ENCODE assay signal across 8 cellular contexts in genomic region chr3:152071924-152072323, GRCh38.
DNase-seq lines count a peak whose midpoint lies in the region; ATAC-seq and TF ChIP-seq lines count a peak whose summit lies in the region.

No MANE protein-coding gene starts in this region.

- no peaks in the 10 kb centered on the region for H3K4me1 Mint-ChIP-seq in Calu3 (ENCODE audit: low read depth, unreplicated experiment)
- H3K4me1 Mint-ChIP-seq in neural crest cell = no peaks in the 10 kb centered on the region

- intact Hi-C loops in Calu3 (cut with micrococcal nuclease; ENCODE audit: unreplicated experiment) = loop anchor here (1.0 to 2.0 kb wide), 2 partner anchors 372 to 401 kb away; no protein-coding TSS in a partner anchor

- H2AFZ ChIP-seq in GM23248 = no peak overlapping the region

- H3K9me3 ChIP-seq in GM23248 (ENCODE audit: low read depth) = no peaks in the 10 kb centered on the region

- ATAC-seq in GM21381 (IDR thresholded peaks at IDR 0.05; ENCODE audit: unreplicated experiment) = no peak

- H3K4me2 ChIP-seq in GM23248 (ENCODE audit: unreplicated experiment) = no peak overlapping the region

- H3K4me3 Mint-ChIP-seq in Calu3 (ENCODE audit: low read depth, unreplicated experiment) (no peak overlapping the region), neural crest cell (no peak overlapping the region)

- H3K27ac Mint-ChIP-seq in Calu3 (ENCODE audit: unreplicated experiment) (no peak overlapping the region), neural crest cell (ENCODE audit: unreplicated experiment) (no peak overlapping the region)

- no peaks in the 10 kb centered on the region for H4K20me1 ChIP-seq in GM23248 (ENCODE audit: insufficient read depth)

- 24 to 30% methylated on average over 1 of the region's 1 CpG for WGBS in GM23248 (ENCODE audit: low coverage in 1 of 2, low lambda C conversion rate in 2 of 2, missing lambda C conversion rate in 2 of 2), 2 experiments

- H3K79me2 ChIP-seq in GM23248 (ENCODE audit: insufficient read depth) = no peaks in the 10 kb centered on the region

- no peaks in the 10 kb centered on the region for H3K27me3 ChIP-seq in GM23248 (replicated peaks; ENCODE audit: insufficient read depth)

- H3K36me3 Mint-ChIP-seq in Calu3 (ENCODE audit: insufficient read depth, unreplicated experiment) = no peaks in the 10 kb centered on the region
- no peaks in the 10 kb centered on the region for H3K36me3 Mint-ChIP-seq in neural crest cell (ENCODE audit: low read depth)

- no peaks in the 10 kb centered on the region for H3K9me2 ChIP-seq in GM23248 (ENCODE audit: insufficient read depth)

- CTCF ChIA-PET in Calu3 (lab: Charles Lee) = interaction anchor here (1.0 to 1.8 kb wide), 3 partner anchors 372 to 400 kb away, joined by 3 to 9 read pairs (median 3); no protein-coding TSS in a partner anchor

- H3K9me3 Mint-ChIP-seq in Calu3 (ENCODE audit: low read depth, unreplicated experiment) = no peaks in the 10 kb centered on the region
- H3K9me3 Mint-ChIP-seq in neural crest cell = peaks cover 3% of the 10 kb centered on the region

- BruUV-seq in Calu3 (replicated peaks; lab: Mats Ljungman, UMichigan) = no TSS peak

- in situ Hi-C loops in GM23248 (cut with MboI) = loop anchor here (10.0 kb wide), 1 partner anchor 373 kb away; no protein-coding TSS in a partner anchor

- H3K4me3 ChIP-seq in GM23248 (no peak overlapping the region), epithelial cell of esophagus (ENCODE audit: low read length) (no peak overlapping the region)

- peak; percentile 11 for DNase-seq in Calu3
- peak; percentile 78 for DNase-seq in GM23248
- DNase-seq in OCI-M1 (lab: John Stamatoyannopoulos, UW) = peak; percentile 67
- peak; percentile 73 for DNase-seq in epithelial cell of esophagus (ENCODE audit: low read depth)
- DNase-seq in neural crest cell (ENCODE audit: low read depth, low spot score) = no peak
- DNase-seq in NCI-H2196 treated with DMSO at 0.1 percent for 48 hours (lab: John Stamatoyannopoulos, UW; ENCODE audit: unreplicated experiment) = no peak
- DNase-seq in cerebellum (ENCODE audit: low spot score) = no peak

- TF ChIP-seq CTCF in Calu3 (IDR thresholded peaks at IDR 0.05; ENCODE audit: unreplicated experiment) (peak; percentile 29), epithelial cell of esophagus (IDR thresholded peaks at IDR 0.05; ENCODE audit: insufficient read depth, low read depth, low read length, missing control alignments) (peak; percentile 68), neural crest cell (conservative IDR thresholded peaks at IDR 0.05) (peak; percentile 58)

- H3K36me3 ChIP-seq in GM23248 (ENCODE audit: low read depth) = no peaks in the 10 kb centered on the region

- no peak overlapping the region for H3K27ac ChIP-seq in GM23248

- no peak overlapping the region for H3K9ac ChIP-seq in GM23248

- H3K4me1 ChIP-seq in GM23248 (ENCODE audit: insufficient read depth) = peaks cover 11% of the 10 kb centered on the region

- H3F3A ChIP-seq in GM23248 (ENCODE audit: insufficient read depth) = no peaks in the 10 kb centered on the region

- H3K27me3 Mint-ChIP-seq in Calu3 (ENCODE audit: unreplicated experiment) = no peaks in the 10 kb centered on the region
- H3K27me3 Mint-ChIP-seq in neural crest cell (ENCODE audit: low read depth) = no peaks in the 10 kb centered on the region

Comparison
In these comparisons a context has a peak if more than half of its experiments do, and no peak if none do; other contexts are left out.
1. DNase-seq: peak in Calu3 (single experiment), GM23248 (single experiment), OCI-M1 (single experiment) and epithelial cell of esophagus (single experiment); none in neural crest cell (single experiment), NCI-H2196 treated with DMSO at 0.1 percent for 48 hours (single experiment) and cerebellum (single experiment).
2. Peak in every context shown above with its lines, with median percentiles within 50 percentile points of each other: CTCF ChIP-seq.